In the genomic region with DNA sequence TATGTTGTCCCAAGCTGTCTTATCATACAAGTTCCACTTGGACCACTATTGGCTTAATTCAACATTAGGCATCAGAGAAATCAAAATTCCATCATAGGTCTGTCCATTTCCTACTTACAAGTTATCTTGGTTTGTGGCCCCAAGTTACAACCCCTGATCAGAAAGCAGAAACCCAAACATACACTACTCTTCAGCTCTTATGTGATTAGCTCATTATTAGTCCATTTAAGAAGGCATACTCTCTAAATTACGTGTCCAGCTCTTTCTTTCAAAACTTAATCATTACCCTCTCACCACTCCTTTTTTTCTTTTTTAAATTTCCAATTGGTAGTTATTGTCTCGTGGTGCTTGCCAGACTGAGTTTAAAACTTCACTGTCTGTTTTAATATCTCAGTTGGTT, we compare ENCODE assay signal across 30 cellular contexts.
"Had no signal": no experiment of that assay in that cellular context is flagged by ENCODE, and none has a peak within 500 bp of the region (broad histone marks: within the 10 kb centered on the region; RNA-seq: fewer than 3 reads in every experiment).

No MANE protein-coding gene starts in this region.

- ATAC-seq: PC-3 had no signal

- H3K9ac ChIP-seq: SK-N-SH had no signal

- H3K27ac ChIP-seq: Peyer's patch, SJSA1 had no signal

- H3K4me3 ChIP-seq: Peyer's patch, SJSA1 had no signal

- H3K36me3 ChIP-seq: Peyer's patch, SJSA1 had no signal

- H3K4me1 ChIP-seq: Peyer's patch, SJSA1 had no signal

- DNase-seq: Karpas-422; KG1; NCI-H1048; NCI-H1092 treated with DMSO at 0.1 percent for 48 hours; NCI-H1105 treated with DMSO at 0.1 percent for 48 hours; NCI-H1436; NCI-H146; NCI-H1694; NCI-H187; NCI-H1930; NCI-H2029 treated with DMSO at 0.1 percent for 48 hours; NCI-H2081 treated with DMSO at 0.1 percent for 48 hours; NCI-H2107; NCI-H2171; NCI-H226; NCI-H446 treated with DMSO at 0.1 percent for 48 hours; NCI-H510A; NCI-H69; NCI-H748 treated with DMSO at 0.1 percent for 48 hours; NCI-H82; NK-92 treated with Interleukin-12 subunit alpha and Interleukin-12 subunit beta, amount 100 ng/mL, for 24 hours; OCI-M1; PC-3; Peyer's patch; Right ventricle myocardium superior; RPMI8226; SHP77 treated with DMSO at 0.1 percent for 48 hours; SK-N-SH; SW 1271 had no signal

- H3K4me2 ChIP-seq: SK-N-SH had no signal

- H3K27me3 ChIP-seq: Peyer's patch, SJSA1 had no signal

- H3K9me3 ChIP-seq: Peyer's patch, SJSA1, SK-N-SH had no signal
